18 cellular contexts compared by ENCODE assay signal in genomic region chr1:202189919-202190715, GRCh38. TPM values are rescaled to one million over a fixed set of nuclear protein-coding genes. Genes with fewer than 3 reads are reported as not detected.
DNase-seq lines count a peak whose midpoint lies in the region; ATAC-seq and TF ChIP-seq lines count a peak whose summit lies in the region.
"Had no signal": no experiment of that assay in that cellular context is flagged by ENCODE, and none has a peak within 500 bp of the region (broad histone marks: within the 10 kb centered on the region; RNA-seq: fewer than 3 reads in every experiment).

No MANE protein-coding gene starts in this region.

- no peaks in the 10 kb centered on the region for H3K9me3 Mint-ChIP-seq in chondrocyte (ENCODE audit: low read depth)
- H3K9me3 Mint-ChIP-seq: activated naive CD4-positive, alpha-beta T cell treated with anti-CD3 and anti-CD28 coated beads, Interleukin-2, amount 10 ng/mL, durations not matched to agents 7 days and 5 days; stimulated activated memory B cell treated with anti-CD40 and anti-IgM and Interleukin-4, amounts not matched to agents 10 μg/mL and 1 μg/mL and 100 μg/mL, for 72 hours; T-helper 1 cell treated with Interleukin-12 subunit alpha and Interleukin-12 subunit beta and Interleukin-4 antibody, amounts not matched to agents 30 μg/mL and 1 μg/mL, for 36 hours had no signal

- no peak for DNase-seq in AG09319 (ENCODE audit: extremely low read depth, low read depth)
- DNase-seq in chondrocyte (ENCODE audit: low spot score): no peak
- no peak for DNase-seq in midbrain (lab: John Stamatoyannopoulos, UW)
- no peak for DNase-seq in superior temporal gyrus (ENCODE audit: extremely low spot score)
- no peak for DNase-seq in activated naive CD4-positive, alpha-beta T cell treated with anti-CD3 and anti-CD28 coated beads, Interleukin-2, amount 50 U/mL, for 16 hours
- DNase-seq: activated CD8-positive, alpha-beta T cell treated with anti-CD3 and anti-CD28 coated beads, Interleukin-2, amount 10 ng/mL, durations not matched to agents 7 days and 5 days; activated naive CD4-positive, alpha-beta T cell treated with anti-CD3 and anti-CD28 coated beads, Interleukin-2, amount 10 ng/mL, durations not matched to agents 7 days and 5 days; CD4-positive, CD25-positive, alpha-beta regulatory T cell; lower lobe of right lung; NCI-H1436 treated with DMSO at 0.1 percent for 48 hours; stimulated activated CD4-positive, alpha-beta T cell treated with anti-CD3 and anti-CD28 coated beads, Interleukin-2, amount 100 ng/mL, for 24 hours had no signal

- H3K27ac ChIP-seq in HUES48 (ENCODE audit: low read depth, low read length) (peak overlapping the region; percentile 22), liver (ENCODE audit: low read depth in 1 of 2, low read length in 2 of 2) (no peak overlapping the region)
- H3K27ac ChIP-seq: lower lobe of right lung, parathyroid adenoma had no signal

- 83% methylated on average over 7 of the region's 7 CpGs for WGBS in liver

- H3K9ac ChIP-seq in HUES48 (ENCODE audit: low read depth, low read length) (no peak overlapping the region), liver (ENCODE audit: low read depth in 1 of 2, low read length in 2 of 2) (no peak overlapping the region)
- H3K9ac ChIP-seq: parathyroid adenoma had no signal

- no peak overlapping the region for H3K27ac Mint-ChIP-seq in chondrocyte (ENCODE audit: unreplicated experiment)
- H3K27ac Mint-ChIP-seq: activated CD8-positive, alpha-beta T cell treated with anti-CD3 and anti-CD28 coated beads, Interleukin-2, amount 10 ng/mL, durations not matched to agents 7 days and 5 days; activated naive CD4-positive, alpha-beta T cell treated with anti-CD3 and anti-CD28 coated beads, Interleukin-2, amount 10 ng/mL, durations not matched to agents 7 days and 5 days; CD4-positive, CD25-positive, alpha-beta regulatory T cell; stimulated activated memory B cell treated with anti-CD40 and anti-IgM and Interleukin-4, amounts not matched to agents 10 μg/mL and 1 μg/mL and 100 μg/mL, for 72 hours; T-helper 1 cell treated with Interleukin-12 subunit alpha and Interleukin-12 subunit beta and Interleukin-4 antibody, amounts not matched to agents 30 μg/mL and 1 μg/mL, for 36 hours had no signal

- H3K36me3 ChIP-seq in HUES48 (ENCODE audit: control insufficient read depth, insufficient read depth, low read length) (no peaks in the 10 kb centered on the region), liver (ENCODE audit: control insufficient read depth in 4 of 4, insufficient read depth in 3 of 4, low read depth in 1 of 4, low read length in 3 of 4) (no peaks in the 10 kb centered on the region)
- H3K36me3 ChIP-seq: lower lobe of right lung had no signal

- peaks cover 3% of the 10 kb centered on the region for H3K4me1 Mint-ChIP-seq in chondrocyte (ENCODE audit: low read depth)

- peak; percentile 9 for TF ChIP-seq CTCF in AG09319 (IDR thresholded peaks at IDR 0.05; ENCODE audit: low read depth, low read length)
- TF ChIP-seq CTCF in chondrocyte (IDR thresholded peaks at IDR 0.05): peak; percentile 46
- peak; percentile 13 for TF ChIP-seq CTCF in liver (IDR thresholded peaks at IDR 0.05; ENCODE audit: low read depth, low read length, missing input control)

- no peak overlapping the region for H3K4me3 Mint-ChIP-seq in chondrocyte (ENCODE audit: unreplicated experiment)
- H3K4me3 Mint-ChIP-seq: activated CD8-positive, alpha-beta T cell treated with anti-CD3 and anti-CD28 coated beads, Interleukin-2, amount 10 ng/mL, durations not matched to agents 7 days and 5 days; activated naive CD4-positive, alpha-beta T cell treated with anti-CD3 and anti-CD28 coated beads, Interleukin-2, amount 10 ng/mL, durations not matched to agents 7 days and 5 days; CD4-positive, CD25-positive, alpha-beta regulatory T cell; stimulated activated memory B cell treated with anti-CD40 and anti-IgM and Interleukin-4, amounts not matched to agents 10 μg/mL and 1 μg/mL and 100 μg/mL, for 72 hours; T-helper 1 cell treated with Interleukin-12 subunit alpha and Interleukin-12 subunit beta and Interleukin-4 antibody, amounts not matched to agents 30 μg/mL and 1 μg/mL, for 36 hours had no signal

- H3K4me3 ChIP-seq in HUES48 (ENCODE audit: low read depth, low read length) (no peak overlapping the region), liver (ENCODE audit: low read depth in 1 of 3, low read length in 3 of 3) (no peak overlapping the region)
- H3K4me3 ChIP-seq: lower lobe of right lung had no signal

- peaks cover 16% of the 10 kb centered on the region for H3K27me3 Mint-ChIP-seq in chondrocyte (ENCODE audit: low read depth)

- no peaks in the 10 kb centered on the region for H3K36me3 Mint-ChIP-seq in chondrocyte (ENCODE audit: low read depth)
- H3K36me3 Mint-ChIP-seq: activated naive CD4-positive, alpha-beta T cell treated with anti-CD3 and anti-CD28 coated beads, Interleukin-2, amount 10 ng/mL, durations not matched to agents 7 days and 5 days; CD4-positive, CD25-positive, alpha-beta regulatory T cell; stimulated activated memory B cell treated with anti-CD40 and anti-IgM and Interleukin-4, amounts not matched to agents 10 μg/mL and 1 μg/mL and 100 μg/mL, for 72 hours had no signal

- H3K4me1 ChIP-seq in HUES48 (ENCODE audit: control insufficient read depth, insufficient read depth, low read length) (no peaks in the 10 kb centered on the region; the same call in 1 of the 2 replicates), liver (ENCODE audit: control insufficient read depth in 4 of 4, insufficient read depth in 4 of 4, low read length in 3 of 4) (peaks cover 0 to 11% (median 7%) of the 10 kb centered on the region in 4 donors)
- H3K4me1 ChIP-seq: parathyroid adenoma had no signal

- TF ChIP-seq RAD21 in liver (IDR thresholded peaks at IDR 0.05): no peak

- no peak for ATAC-seq in activated CD4-positive, CD25-positive, alpha-beta regulatory T cell treated with anti-CD3 and anti-CD28 coated beads, Interleukin-2, amount 50 U/mL, for 24 hours
- ATAC-seq: activated CD8-positive, alpha-beta T cell treated with anti-CD3 and anti-CD28 coated beads, Interleukin-2, amount 10 ng/mL, durations not matched to agents 7 days and 5 days; lower lobe of right lung; stimulated activated memory B cell treated with anti-CD40 and anti-IgM and Interleukin-4, amounts not matched to agents 10 μg/mL and 1 μg/mL and 100 μg/mL, for 72 hours had no signal

- no peaks in the 10 kb centered on the region for H3K9me3 ChIP-seq in HUES48 (ENCODE audit: control insufficient read depth, insufficient read depth, low read length)
- no peaks in the 10 kb centered on the region for H3K9me3 ChIP-seq in liver (ENCODE audit: control insufficient read depth in 4 of 4, low read length in 3 of 4)
- H3K9me3 ChIP-seq: lower lobe of right lung had no signal

- peaks cover 22% of the 10 kb centered on the region for H3K27me3 ChIP-seq in HUES48 (ENCODE audit: control insufficient read depth, insufficient read depth, low read length)
- peaks cover 0 to 5% (median 3%) of the 10 kb centered on the region in 4 donors for H3K27me3 ChIP-seq in liver (ENCODE audit: control insufficient read depth in 4 of 4, insufficient read depth in 4 of 4, low read length in 3 of 4)

TF ChIP-seq in liver, 16 proteins besides CTCF, POLR2A, EP300 and RAD21 (continues in another document):
- TF ChIP-seq TAF1 (conservative IDR thresholded peaks at IDR 0.05) (no peak), HNF4A (conservative IDR thresholded peaks at IDR 0.05) (no peak), HNF4G (IDR thresholded peaks at IDR 0.05) (no peak), EGR1 (IDR thresholded peaks at IDR 0.05; ENCODE audit: low read depth in 2 of 2) (no peak), RXRA (IDR thresholded peaks at IDR 0.05) (no peak), ZBTB33 (IDR thresholded peaks at IDR 0.05) (no peak), MAX (IDR thresholded peaks at IDR 0.05) (no peak), GABPA (IDR thresholded peaks at IDR 0.05 in 1 of 2, conservative IDR thresholded peaks at IDR 0.05 in 1 of 2) (no peak), FOXA2 (IDR thresholded peaks at IDR 0.05) (no peak), SP1 (IDR thresholded peaks at IDR 0.05) (no peak), ATF3 (IDR thresholded peaks at IDR 0.05) (no peak), YY1 (IDR thresholded peaks at IDR 0.05) (no peak), NR2F2 (IDR thresholded peaks at IDR 0.05) (no peak), FOXA1 (IDR thresholded peaks at IDR 0.05) (no peak), JUND (IDR thresholded peaks at IDR 0.05) (no peak)

RNA-seq across cellular contexts. Expression of gene LGR6, which starts 3.5 kb away (rescaled TPM):
- 1.4 to 4.1 TPM (median 1.8 TPM) in 3 replicates for total RNA-seq in chondrocyte
- 1 to 10 TPM in 1 of 2 donors, under 1 TPM in 1; 0.05 to 1.2 TPM for total RNA-seq in liver
- polyA plus RNA-seq in liver: under 1 TPM; 0.63 to 0.86 TPM
- total RNA-seq: glomerular endothelial cell had no signal

RNA-seq across cellular contexts. Expression of gene PTPN7, which starts 29.7 kb away (rescaled TPM):
- total RNA-seq in chondrocyte (not detected in 3 replicates), liver (1 to 10 TPM; 1.8 to 7.0 TPM)
- 1 to 10 TPM in 1 of 2 donors, under 1 TPM in 1; 0.75 to 1.5 TPM for polyA plus RNA-seq in liver

RNA-seq across cellular contexts. Expression of gene ARL8A, which starts 45.6 kb away (rescaled TPM):
- total RNA-seq in chondrocyte: 73.9 to 95.1 TPM (median 95.1 TPM) in 3 replicates
- 10 to 100 TPM in 1 of 2 donors, 1 to 10 TPM in 1; 8.4 to 21.8 TPM for total RNA-seq in liver
- polyA plus RNA-seq in liver: 10 to 100 TPM; 18.5 to 25.7 TPM
